1 cellular context compared by ENCODE assay signal in genomic region chr17:19136605-19137004, GRCh38.
TF ChIP-seq lines count a peak whose summit lies in the region.

No MANE protein-coding gene starts in this region.

TF ChIP-seq in HepG2, 621 proteins besides CTCF, POLR2A, EP300 and RAD21:
- TF ChIP-seq RARA (CRISPR knock-in tag; IDR thresholded peaks at IDR 0.05): peak; percentile 24; the same call in 1 of the 2 replicates
